In the genomic region with DNA sequence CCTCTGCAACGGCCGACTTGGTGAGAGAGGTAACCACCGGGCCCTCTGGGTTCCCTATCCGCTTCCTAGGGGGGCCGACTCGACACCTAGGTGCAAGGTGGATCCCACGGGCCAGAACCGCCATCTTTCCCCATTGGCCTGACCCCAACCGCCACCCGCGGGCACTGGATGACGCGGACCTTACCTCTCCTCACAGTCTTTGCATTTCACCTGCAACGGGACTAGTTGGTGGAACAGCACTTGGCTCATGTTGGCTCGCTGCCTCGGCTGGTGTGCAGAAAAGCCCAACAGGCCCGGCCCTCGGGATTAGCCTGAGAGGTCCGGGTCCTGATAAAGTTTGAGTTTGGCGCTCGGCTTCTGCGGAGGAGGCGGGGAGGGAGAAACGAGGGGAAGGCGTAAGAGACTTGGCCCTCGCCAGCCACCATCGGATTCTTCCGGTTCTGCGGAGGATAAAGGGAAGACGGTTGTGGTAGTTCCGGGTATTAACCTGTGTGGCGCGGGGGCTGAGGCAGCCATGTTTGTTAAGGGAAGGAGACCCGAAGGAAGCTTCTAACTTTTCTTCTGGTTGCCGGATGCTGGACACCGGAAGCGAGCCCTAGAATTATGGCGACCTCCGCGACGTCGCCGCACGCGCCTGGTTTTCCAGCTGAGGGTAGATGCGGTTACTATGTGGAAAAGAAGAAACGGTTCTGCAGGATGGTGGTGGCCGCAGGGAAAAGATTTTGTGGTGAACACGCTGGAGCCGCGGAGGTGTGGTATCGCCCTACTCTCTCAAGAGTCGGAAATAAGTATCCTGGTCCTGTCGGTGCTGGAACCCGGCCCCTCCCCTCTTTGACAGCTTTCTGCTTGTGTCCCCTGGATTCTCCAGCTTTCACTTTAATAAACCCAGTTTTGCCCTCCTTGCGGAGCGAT, we compare ENCODE assay signal across 7 cellular contexts. TPM values are rescaled to one million over a fixed set of nuclear protein-coding genes. Genes with fewer than 3 reads are reported as not detected.
DNase-seq lines count a peak whose midpoint lies in the region; ATAC-seq, FAIRE-seq and TF ChIP-seq lines count a peak whose summit lies in the region.

A gene with protein sequence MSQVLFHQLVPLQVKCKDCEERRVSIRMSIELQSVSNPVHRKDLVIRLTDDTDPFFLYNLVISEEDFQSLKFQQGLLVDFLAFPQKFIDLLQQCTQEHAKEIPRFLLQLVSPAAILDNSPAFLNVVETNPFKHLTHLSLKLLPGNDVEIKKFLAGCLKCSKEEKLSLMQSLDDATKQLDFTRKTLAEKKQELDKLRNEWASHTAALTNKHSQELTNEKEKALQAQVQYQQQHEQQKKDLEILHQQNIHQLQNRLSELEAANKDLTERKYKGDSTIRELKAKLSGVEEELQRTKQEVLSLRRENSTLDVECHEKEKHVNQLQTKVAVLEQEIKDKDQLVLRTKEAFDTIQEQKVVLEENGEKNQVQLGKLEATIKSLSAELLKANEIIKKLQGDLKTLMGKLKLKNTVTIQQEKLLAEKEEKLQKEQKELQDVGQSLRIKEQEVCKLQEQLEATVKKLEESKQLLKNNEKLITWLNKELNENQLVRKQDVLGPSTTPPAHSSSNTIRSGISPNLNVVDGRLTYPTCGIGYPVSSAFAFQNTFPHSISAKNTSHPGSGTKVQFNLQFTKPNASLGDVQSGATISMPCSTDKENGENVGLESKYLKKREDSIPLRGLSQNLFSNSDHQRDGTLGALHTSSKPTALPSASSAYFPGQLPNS (minus strand): TSS at position 365 of the 912 bp plus-strand sequence. CDS start 116 bp downstream, at position 249.
TSS of gene TRMT13 (plus strand) at position 598 of the 912 bp plus-strand sequence. CDS start at position 604, 6 bp downstream.

- peaks cover 10% of the 10 kb centered on the region for H3K4me1 ChIP-seq in hepatocyte (ENCODE audit: insufficient read depth)

- peak within 1 kb of the TSS; percentile 90 for H3K4me2 ChIP-seq in hepatocyte

- DNase-seq in GM18507 (ENCODE audit: extremely low spot score, insufficient read length, low read depth) (peak; percentile 82), NCI-H2029 treated with DMSO at 0.1 percent for 48 hours (lab: John Stamatoyannopoulos, UW) (peak; percentile 97), T-helper 9 cell (peak; percentile 90), astrocyte of the cerebellum (ENCODE audit: low read depth) (peak; percentile 97), hepatocyte (ENCODE audit: low spot score) (peak; percentile 97), renal cortical epithelial cell (ENCODE audit: low read depth) (peak; percentile 97)

- peak within 1 kb of the TSS; percentile 75 for H2AFZ ChIP-seq in hepatocyte

- H3K36me3 ChIP-seq in hepatocyte (replicated peaks; ENCODE audit: insufficient read depth, low read depth): no peaks in the 10 kb centered on the region

- no peaks in the 10 kb centered on the region for H3K27me3 ChIP-seq in hepatocyte

- H3K4me3 ChIP-seq in astrocyte of the cerebellum (ENCODE audit: low read depth, low read length): peak within 1 kb of the TSS; percentile 98
- H3K4me3 ChIP-seq in hepatocyte: peak within 1 kb of the TSS; percentile 72

- peak; percentile 92 for ATAC-seq in HG02981 (IDR thresholded peaks at IDR 0.05; ENCODE audit: unreplicated experiment)

- WGBS in hepatocyte (ENCODE audit: low lambda C conversion rate, missing lambda C conversion rate): 2% methylated on average over 57 of the region's 57 CpGs

- in situ Hi-C loops in astrocyte of the cerebellum (cut with HindIII; ENCODE audit: low sequenced_read_pairs): loop anchor here (5.0 kb wide), 1 partner anchor 56 kb away; no protein-coding TSS in a partner anchor

- TF ChIP-seq CTCF in astrocyte of the cerebellum (IDR thresholded peaks at IDR 0.05; ENCODE audit: low read depth, low read length, missing control alignments) (no peak), hepatocyte (IDR thresholded peaks at IDR 0.05; ENCODE audit: poor library complexity) (no peak)

- no peaks in the 10 kb centered on the region for H3K9me3 ChIP-seq in hepatocyte (ENCODE audit: low read depth)

- peak; percentile 97 for FAIRE-seq in GM18507 (lab: Jason Lieb, UNC)

- no peaks in the 10 kb centered on the region for H3K9me2 ChIP-seq in hepatocyte (replicated peaks; ENCODE audit: insufficient read depth)

- H3K27ac ChIP-seq in hepatocyte: peak within 1 kb of the TSS; percentile 79

- no peaks in the 10 kb centered on the region for H4K20me1 ChIP-seq in hepatocyte (ENCODE audit: insufficient read depth, poor library complexity, severe bottlenecking)

- peaks cover 52% of the 10 kb centered on the region for H3K79me2 ChIP-seq in hepatocyte

RNA-seq across cellular contexts. Expression of the first gene that starts in this region (rescaled TPM):
- 4.5 and 7.5 TPM in 2 replicates for total RNA-seq in hepatocyte
- polyA plus RNA-seq in hepatocyte: 1.9 and 2.7 TPM in 2 replicates
- total RNA-seq in renal cortical epithelial cell: 4.5 TPM in 2 replicates

RNA-seq across cellular contexts. Expression of gene TRMT13, which starts in this region (rescaled TPM):
- total RNA-seq in hepatocyte (13.7 and 18.8 TPM in 2 replicates), renal cortical epithelial cell (9.4 and 20.2 TPM in 2 replicates)
- 8.9 and 9.6 TPM in 2 replicates for polyA plus RNA-seq in hepatocyte

Comparison
In these comparisons a context has a peak if more than half of its experiments do, and no peak if none do; other contexts are left out.
1. Peak in every context shown above with its lines: DNase-seq, ATAC-seq, H3K4me3 ChIP-seq and H3K27ac ChIP-seq.